2 cellular contexts compared by ENCODE assay signal in genomic region chr1:43139295-43139694, GRCh38. TPM values are rescaled to one million over a fixed set of nuclear protein-coding genes. Genes with fewer than 3 reads are reported as not detected.
"Had no signal": no experiment of that assay in that cellular context is flagged by ENCODE, and none has a peak within 500 bp of the region (broad histone marks: within the 10 kb centered on the region; RNA-seq: fewer than 3 reads in every experiment).

No MANE protein-coding gene starts in this region.

RNA-seq across cellular contexts. Expression of gene CFAP57, which starts 32.8 kb away (rescaled TPM):
- total RNA-seq: transverse colon, vagina had no signal
